Comparison of ENCODE assay signal across 20 cellular contexts in genomic region chr21:46005081-46005480, GRCh38. TPM values are rescaled to one million over a fixed set of nuclear protein-coding genes. Genes with fewer than 3 reads are reported as not detected.
DNase-seq lines count a peak whose midpoint lies in the region; ATAC-seq and TF ChIP-seq lines count a peak whose summit lies in the region.
"Had no signal": no experiment of that assay in that cellular context is flagged by ENCODE, and none has a peak within 500 bp of the region (broad histone marks: within the 10 kb centered on the region; RNA-seq: fewer than 3 reads in every experiment).

No MANE protein-coding gene starts in this region.

- TF ChIP-seq RAD21 in HCT116 (IDR thresholded peaks at IDR 0.05; ENCODE audit: low read depth): no peak

- no peaks in the 10 kb centered on the region for H4K20me1 ChIP-seq in HCT116 (ENCODE audit: insufficient read depth)

- no peak for TF ChIP-seq EP300 in gastroesophageal sphincter (IDR thresholded peaks at IDR 0.05)

- POLR2A ChIA-PET in HCT116 (lab: Charles Lee): no interaction called here

- no peak overlapping the region for H2AFZ ChIP-seq in HCT116 (ENCODE audit: low read depth, low read length, poor library complexity, severe bottlenecking)

- DNase-seq in Daoy (ENCODE audit: low read depth) (peak; percentile 6), HCT116 (ENCODE audit: low read depth, low spot score) (no peak), prostate gland (ENCODE audit: low spot score) (peak; percentile 3), T-helper 2 cell (no peak), HuH-7.5 (ENCODE audit: low spot score) (no peak), putamen (ENCODE audit: low spot score) (no peak)
- DNase-seq: activated CD8-positive, alpha-beta memory T cell treated with anti-CD3 and anti-CD28 coated beads, Interleukin-2, amount 10 ng/mL, durations not matched to agents 7 days and 5 days; activated naive CD8-positive, alpha-beta T cell treated with anti-CD3 and anti-CD28 coated beads, Interleukin-2, amount 50 U/mL, for 24 hours; brain microvascular endothelial cell; COR-L47; hippocampal formation; NCI-H146; NCI-H2171; NCI-H526; stimulated activated CD4-positive, alpha-beta T cell treated with anti-CD3 and anti-CD28 coated beads, Interleukin-2, amount 100 ng/mL, for 24 hours; trophoblast cell had no signal

- peak overlapping the region; percentile 26; the same call in 1 of the 2 replicates for H3K27ac ChIP-seq in HCT116 (ENCODE audit: low read depth, low read length)
- peak overlapping the region in 3 of 4 donors; percentile 13 to 79 (median 58) for H3K27ac ChIP-seq in gastroesophageal sphincter
- H3K27ac ChIP-seq in prostate gland: no peak overlapping the region
- H3K27ac ChIP-seq: brain microvascular endothelial cell had no signal

- no peaks in the 10 kb centered on the region for H3K9me2 ChIP-seq in HCT116 (ENCODE audit: insufficient read depth)

- intact Hi-C loops in HCT116 (cut with micrococcal nuclease): no loop called here
- intact Hi-C loops in prostate gland (cut with DNase I): no loop called here

- H3K79me2 ChIP-seq in HCT116 (ENCODE audit: insufficient read depth, low read length): no peaks in the 10 kb centered on the region

- H3K9ac ChIP-seq in HCT116 (ENCODE audit: low read length): no peak overlapping the region

- H3K36me3 ChIP-seq in HCT116 (ENCODE audit: control insufficient read depth in 1 of 2, insufficient read depth in 2 of 2, low read length in 2 of 2) (no peaks in the 10 kb centered on the region; a peak in 1 of 4 replicates), gastroesophageal sphincter (peaks cover 0 to 49% of the 10 kb centered on the region in 2 donors), prostate gland (no peaks in the 10 kb centered on the region)

- ATAC-seq in HCT116: no peak
- ATAC-seq in gastroesophageal sphincter: no peak
- ATAC-seq in HG03521 (IDR thresholded peaks at IDR 0.05; ENCODE audit: unreplicated experiment): no peak
- ATAC-seq: activated CD8-positive, alpha-beta memory T cell treated with anti-CD3 and anti-CD28 coated beads, Interleukin-2, amount 10 ng/mL, durations not matched to agents 7 days and 5 days; activated naive CD8-positive, alpha-beta T cell treated with anti-CD3 and anti-CD28 coated beads, Interleukin-2, amount 50 U/mL, for 24 hours; activated T-helper 17 cell treated with anti-CD3 and anti-CD28 coated beads, Interleukin-2, amount 50 U/mL, for 72 hours had no signal

- no TSS peak for BruUV-seq in HCT116 (replicated peaks; lab: Mats Ljungman, UMichigan)

- no peaks in the 10 kb centered on the region for H3K9me3 ChIP-seq in HCT116 (ENCODE audit: control insufficient read depth in 1 of 2, insufficient read depth in 1 of 2, low read depth in 1 of 2, low read length in 2 of 2)
- H3K9me3 ChIP-seq in gastroesophageal sphincter: no peaks in the 10 kb centered on the region
- H3K9me3 ChIP-seq in prostate gland: no peaks in the 10 kb centered on the region
- H3K9me3 ChIP-seq: MG63 had no signal

- no peak overlapping the region for H3K4me3 ChIP-seq in HCT116 (replicated peaks in 1 of 2; ENCODE audit: low read depth in 1 of 2, low read length in 2 of 2)
- H3K4me3 ChIP-seq in gastroesophageal sphincter: no peak overlapping the region
- no peak overlapping the region for H3K4me3 ChIP-seq in prostate gland
- H3K4me3 ChIP-seq: MG63 had no signal

- H3K4me1 ChIP-seq in HCT116 (ENCODE audit: control insufficient read depth in 1 of 2, insufficient read depth in 2 of 2, low read length in 2 of 2): peaks cover 2 to 9% of the 10 kb centered on the region in 2 experiments; a peak in 2 of 4 replicates
- peaks cover 0 to 28% (median 5%) of the 10 kb centered on the region in 3 donors for H3K4me1 ChIP-seq in gastroesophageal sphincter
- H3K4me1 ChIP-seq in prostate gland (replicated peaks): no peaks in the 10 kb centered on the region

- CTCF ChIA-PET in HCT116 (lab: Charles Lee): no interaction called here

- TF ChIP-seq POLR2A in HCT116 (IDR thresholded peaks at IDR 0.05; ENCODE audit: borderline replicate concordance, extremely low read depth, insufficient read depth, insufficient read length) (no peak), gastroesophageal sphincter (IDR thresholded peaks at IDR 0.05) (no peak), prostate gland (IDR thresholded peaks at IDR 0.05) (no peak)

- 60% methylated on average over 4 of the region's 12 CpGs; no CpG with 5 or more reads in 1 of the 2 donors for WGBS in gastroesophageal sphincter (ENCODE audit: low coverage in 1 of 2), 2 donors
- 84% methylated on average over 12 of the region's 12 CpGs for WGBS in prostate gland

- RAD21 ChIA-PET in HCT116 (lab: Charles Lee; ENCODE audit: low non-redundant PET in 1 of 2, low total read pairs in 2 of 2, uncharacterized antibody in 2 of 2, unreplicated experiment in 2 of 2): no interaction called here

- H3K27me3 ChIP-seq in HCT116 (ENCODE audit: insufficient read depth, low read length) (no peaks in the 10 kb centered on the region), gastroesophageal sphincter (no peaks in the 10 kb centered on the region), prostate gland (replicated peaks; ENCODE audit: insufficient read depth) (no peaks in the 10 kb centered on the region)
- H3K27me3 ChIP-seq: brain microvascular endothelial cell, MG63 had no signal

- TF ChIP-seq CTCF in HCT116 (IDR thresholded peaks at IDR 0.05 in 2 of 3, conservative IDR thresholded peaks at IDR 0.05 in 1 of 3; ENCODE audit: borderline replicate concordance in 1 of 3, insufficient read depth in 1 of 3, low read depth in 2 of 3, low read length in 2 of 3) (no peak), gastroesophageal sphincter (IDR thresholded peaks at IDR 0.05) (no peak), prostate gland (IDR thresholded peaks at IDR 0.05) (no peak)

- no peak overlapping the region for H3K4me2 ChIP-seq in HCT116 (ENCODE audit: low read length)

TF ChIP-seq in HCT116, 20 proteins besides CTCF, POLR2A, EP300 and RAD21:
- TF ChIP-seq SIN3A (IDR thresholded peaks at IDR 0.05; ENCODE audit: low read depth): no peak
- TF ChIP-seq ELF1 (IDR thresholded peaks at IDR 0.05; ENCODE audit: borderline replicate concordance, low read depth): no peak
- TF ChIP-seq ATF3 (IDR thresholded peaks at IDR 0.05): no peak
- TF ChIP-seq EGR1 (IDR thresholded peaks at IDR 0.05; ENCODE audit: low read depth): no peak
- TF ChIP-seq POLR2AphosphoS5 (IDR thresholded peaks at IDR 0.05; ENCODE audit: low read depth, low read length): no peak
- no peak for TF ChIP-seq JUND (IDR thresholded peaks at IDR 0.05)
- TF ChIP-seq EZH2phosphoT487 (IDR thresholded peaks at IDR 0.05; ENCODE audit: borderline replicate concordance): no peak
- no peak for TF ChIP-seq REST (IDR thresholded peaks at IDR 0.05; ENCODE audit: low read depth)
- no peak for TF ChIP-seq ZBTB33 (IDR thresholded peaks at IDR 0.05; ENCODE audit: extremely low read depth, insufficient replicate concordance, low read length)

RNA-seq across cellular contexts. Expression of gene COL6A1, which starts 23.5 kb away (rescaled TPM):
- 444 and 536 TPM in 2 replicates for total RNA-seq in Daoy (2014; rRNA removed; shearing (Covaris generic))
- total RNA-seq in HCT116 (2021; ENCODE audit: unreplicated experiment) (87.5 TPM), gastroesophageal sphincter (1,000 to 10,000 TPM in 2 of 4 donors, 100 to 1,000 TPM in 2; 477 to 1,231 (median 878) TPM), prostate gland (100 to 1,000 TPM; 163 to 265 TPM)
- polyA plus RNA-seq in HCT116 (2012): 96.4 and 117 TPM in 2 replicates

Comparison
In these comparisons a context has a peak if more than half of its experiments do, and no peak if none do; other contexts are left out.
1. DNase-seq: peak in Daoy (single experiment) and prostate gland (single experiment); none in HCT116 (single experiment), T-helper 2 cell (0 of 5), HuH-7.5 (single experiment) and putamen (single experiment).
2. H3K27ac ChIP-seq: peak in HCT116 (single experiment) and gastroesophageal sphincter (3 of 4); none in prostate gland (0 of 2).